ENCODE assay signal across 13 cellular contexts in the genomic region with DNA sequence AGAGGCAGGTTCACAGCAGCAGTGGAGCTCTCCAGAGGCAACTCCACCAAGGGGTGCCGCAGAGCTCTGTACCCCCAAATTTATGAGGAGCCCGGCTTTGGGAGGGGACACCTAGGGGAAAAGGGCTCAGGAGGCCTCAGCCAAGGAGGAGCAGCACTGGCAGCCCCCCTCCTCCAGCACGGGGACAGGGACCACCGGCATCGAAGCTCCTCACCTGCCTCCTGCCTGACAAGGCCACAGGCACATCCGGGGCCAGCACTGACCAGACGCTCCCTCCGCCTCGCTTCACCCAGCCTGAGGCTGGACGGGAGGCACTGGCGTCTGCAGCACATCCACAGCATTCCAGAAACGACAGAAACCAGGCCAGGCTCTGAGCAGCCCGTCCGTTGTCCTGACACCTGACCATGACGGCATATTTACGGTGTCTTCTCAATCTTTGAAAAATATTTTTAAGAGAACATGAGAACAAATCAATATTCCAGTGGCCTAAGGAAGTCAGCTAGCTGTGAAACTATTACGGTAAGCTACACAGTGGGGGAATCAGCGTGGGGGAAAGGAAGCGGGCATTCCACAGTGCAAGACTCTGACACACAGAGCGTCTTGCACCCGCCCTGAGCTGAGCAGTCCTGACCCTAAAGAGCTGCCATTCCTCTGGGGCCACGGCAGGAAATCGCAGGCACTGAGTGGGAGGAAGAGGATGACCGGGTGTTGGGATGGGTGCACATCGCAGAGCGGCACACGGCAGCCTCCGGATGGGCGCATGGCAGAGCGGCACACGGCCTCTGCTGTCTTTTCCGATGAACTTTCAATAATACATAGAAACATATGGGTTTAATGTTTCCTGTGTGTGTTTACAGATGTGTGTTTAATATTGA. TPM values are rescaled to one million over a fixed set of nuclear protein-coding genes. Genes with fewer than 3 reads are reported as not detected.
DNase-seq lines count a peak whose midpoint lies in the region; ATAC-seq and TF ChIP-seq lines count a peak whose summit lies in the region.
"Had no signal": no experiment of that assay in that cellular context is flagged by ENCODE, and none has a peak within 500 bp of the region (broad histone marks: within the 10 kb centered on the region; RNA-seq: fewer than 3 reads in every experiment).

No MANE protein-coding gene starts in this region.

- peak overlapping the region; percentile 68 for H3K27ac ChIP-seq in mesodermal cell (ENCODE audit: low read depth, low read length, severe bottlenecking)
- H3K27ac ChIP-seq in stomach = peak overlapping the region in 3 of 5 donors; percentile 12 to 56 (median 46)
- H3K27ac ChIP-seq: body of pancreas had no signal

- no peak for TF ChIP-seq CTCF in brain (conservative IDR thresholded peaks at IDR 0.05)
- no peak for TF ChIP-seq CTCF in stomach (IDR thresholded peaks at IDR 0.05)

- DNase-seq in activated CD8-positive, alpha-beta memory T cell treated with anti-CD3 and anti-CD28 coated beads, Interleukin-2, amount 50 U/mL, for 48 hours = peak; percentile 39
- DNase-seq in activated CD8-positive, alpha-beta memory T cell treated with anti-CD3 and anti-CD28 coated beads for 24 hours = no peak
- DNase-seq in stomach (no peak), OCI-M2 (lab: John Stamatoyannopoulos, UW; ENCODE audit: unreplicated experiment) (no peak), DMS53 (lab: John Stamatoyannopoulos, UW) (no peak)
- DNase-seq: GF-D8; mesendoderm; stimulated activated CD4-positive, alpha-beta T cell treated with anti-CD3 and anti-CD28 coated beads, Interleukin-2, amount 100 ng/mL, for 24 hours had no signal

- 87 to 94% methylated on average over 19 to 23 of the region's 32 CpGs for WGBS in mesodermal cell (ENCODE audit: insufficient coverage in 2 of 2), 2 experiments
- 81 to 86% (median 83%) methylated on average over 29 to 32 of the region's 32 CpGs for WGBS in stomach, 5 donors

- no peak for TF ChIP-seq POLR2A in stomach (IDR thresholded peaks at IDR 0.05)

- H3K9me3 ChIP-seq in mesodermal cell (ENCODE audit: control insufficient read depth, low read length) = no peaks in the 10 kb centered on the region
- no peaks in the 10 kb centered on the region for H3K9me3 ChIP-seq in stomach
- H3K9me3 ChIP-seq: body of pancreas, gastrocnemius medialis had no signal

- intact Hi-C loops in stomach (cut with DNase I; ENCODE audit: low total_unique reads) = no loop called here

- H3K9me3 Mint-ChIP-seq in brain = no peaks in the 10 kb centered on the region

- H3K36me3 ChIP-seq in mesodermal cell (ENCODE audit: control insufficient read depth, insufficient read depth, low read length) = peaks cover 22% of the 10 kb centered on the region
- no peaks in the 10 kb centered on the region for H3K36me3 ChIP-seq in stomach
- H3K36me3 ChIP-seq: gastrocnemius medialis had no signal

- H3K4me1 ChIP-seq in mesodermal cell (ENCODE audit: control insufficient read depth, insufficient read depth, low read length, poor library complexity, severe bottlenecking) = peaks cover 54% of the 10 kb centered on the region
- peaks cover 16 to 62% (median 45%) of the 10 kb centered on the region in 4 donors for H3K4me1 ChIP-seq in stomach

- no peaks in the 10 kb centered on the region for H3K27me3 ChIP-seq in stomach
- H3K27me3 ChIP-seq: body of pancreas, gastrocnemius medialis had no signal

- no peak overlapping the region for H3K4me3 ChIP-seq in mesodermal cell (ENCODE audit: extremely low read depth, insufficient read depth, low read length, poor library complexity, severe bottlenecking)
- H3K4me3 ChIP-seq in stomach = no peak overlapping the region
- H3K4me3 ChIP-seq: body of pancreas, gastrocnemius medialis had no signal

- peaks cover 66% of the 10 kb centered on the region for H3K4me1 Mint-ChIP-seq in brain

- peak overlapping the region; percentile 45 to 79 (median 63) for H3K27ac Mint-ChIP-seq in brain

- H3K27me3 Mint-ChIP-seq in brain = no peaks in the 10 kb centered on the region

- ATAC-seq in GM18520 (IDR thresholded peaks at IDR 0.05; ENCODE audit: unreplicated experiment) = no peak
- ATAC-seq: body of pancreas, gastrocnemius medialis had no signal

- TF ChIP-seq EP300 in stomach (IDR thresholded peaks at IDR 0.05) = no peak

- no peak overlapping the region for H3K4me3 Mint-ChIP-seq in brain

- no peaks in the 10 kb centered on the region for H3K36me3 Mint-ChIP-seq in brain

RNA-seq across cellular contexts. Expression of a gene that starts 26.8 kb away (rescaled TPM):
- polyA plus RNA-seq in brain (ENCODE audit: insufficient read depth, low read depth, low replicate concordance) (12.4 TPM), stomach (10 to 100 TPM in 2 of 3 donors, 1 to 10 TPM in 1; 3.7 to 11.8 (median 10.9) TPM)
- 52.2 TPM for polyA plus RNA-seq in mesodermal cell (2013, experiment 1 of 2)
- polyA plus RNA-seq in mesodermal cell (2013, experiment 2 of 2) = 45.1 TPM
- 10 to 100 TPM in 1 of 5 donors, 1 to 10 TPM in 4; 3.8 to 22.3 (median 6.4) TPM for total RNA-seq in stomach
